In genomic region chr2:242034996-242035814, GRCh38 we compare ENCODE assay signal across 11 cellular contexts.
"Had no signal": no experiment of that assay in that cellular context is flagged by ENCODE, and none has a peak within 500 bp of the region (broad histone marks: within the 10 kb centered on the region; RNA-seq: fewer than 3 reads in every experiment).

No MANE protein-coding gene starts in this region.

- H3K9me3 ChIP-seq: SJCRH30, thyroid gland had no signal

- H3K4me3 Mint-ChIP-seq: activated T-helper 1 cell treated with anti-CD3 and anti-CD28 coated beads, Interleukin-12 subunit alpha, Interleukin-12 subunit beta, Interleukin-2, Interleukin-4 antibody, amounts not matched to agents 30 ng/mL and 10 ng/mL and 1 ng/mL, durations not matched to agents 14 hours and 24 hours and 36 hours; natural killer cell treated with Interleukin-12 subunit alpha and Interleukin-12 subunit beta and Interleukin-15 and Interleukin-18, amount 100 ng/mL, for 72 hours had no signal

- H3K9me3 Mint-ChIP-seq: activated naive CD4-positive, alpha-beta T cell treated with anti-CD3 and anti-CD28 coated beads, Interleukin-2, amount 50 U/mL, for 72 hours; activated T-helper 1 cell treated with anti-CD3 and anti-CD28 coated beads, Interleukin-12 subunit alpha, Interleukin-12 subunit beta, Interleukin-2, Interleukin-4 antibody, amounts not matched to agents 30 ng/mL and 10 ng/mL and 1 ng/mL, durations not matched to agents 14 hours and 24 hours and 36 hours; natural killer cell treated with Interleukin-12 subunit alpha and Interleukin-12 subunit beta and Interleukin-15 and Interleukin-18, amount 100 ng/mL, for 72 hours had no signal

- ATAC-seq: activated naive CD4-positive, alpha-beta T cell treated with anti-CD3 and anti-CD28 coated beads, Interleukin-2, amount 50 U/mL, for 72 hours; natural killer cell treated with Interleukin-12 subunit alpha and Interleukin-12 subunit beta and Interleukin-15 and Interleukin-18, amount 100 ng/mL, for 72 hours had no signal

- H3K36me3 Mint-ChIP-seq: activated naive CD4-positive, alpha-beta T cell treated with anti-CD3 and anti-CD28 coated beads, Interleukin-2, amount 50 U/mL, for 72 hours; natural killer cell treated with Interleukin-12 subunit alpha and Interleukin-12 subunit beta and Interleukin-15 and Interleukin-18, amount 100 ng/mL, for 72 hours had no signal

- H3K4me1 ChIP-seq: SJCRH30, thyroid gland had no signal

- H3K27ac Mint-ChIP-seq: activated T-helper 1 cell treated with anti-CD3 and anti-CD28 coated beads, Interleukin-12 subunit alpha, Interleukin-12 subunit beta, Interleukin-2, Interleukin-4 antibody, amounts not matched to agents 30 ng/mL and 10 ng/mL and 1 ng/mL, durations not matched to agents 14 hours and 24 hours and 36 hours had no signal

- H3K27me3 ChIP-seq: thyroid gland had no signal

- H3K27ac ChIP-seq: brain microvascular endothelial cell, SJCRH30, skin epidermis, thyroid gland had no signal

- DNase-seq: activated CD4-positive, alpha-beta T cell treated with anti-CD3 and anti-CD28 coated beads for 1 hour; activated CD4-positive, alpha-beta T cell treated with anti-CD3 and anti-CD28 coated beads, Interleukin-2, amount 50 U/mL, for 48 hours; brain microvascular endothelial cell; cerebellar nuclear complex; retina; SJCRH30; thyroid gland had no signal

- H3K36me3 ChIP-seq: brain microvascular endothelial cell, SJCRH30, thyroid gland had no signal

- H3K4me3 ChIP-seq: SJCRH30, skin epidermis, thyroid gland had no signal
